Comparison of ENCODE assay signal across 6 cellular contexts in genomic region chr11:61249201-61249600, GRCh38. TPM values are rescaled to one million over a fixed set of nuclear protein-coding genes. Genes with fewer than 3 reads are reported as not detected.
"Had no signal": no experiment of that assay in that cellular context is flagged by ENCODE, and none has a peak within 500 bp of the region (broad histone marks: within the 10 kb centered on the region; RNA-seq: fewer than 3 reads in every experiment).

No MANE protein-coding gene starts in this region.

RNA-seq across cellular contexts. Expression of gene PGA5, which starts 8.2 kb away (rescaled TPM):
- total RNA-seq: K562, M059J, OCI-LY7, PC-3, SJSA1 had no signal
- polyA plus RNA-seq: IgD-negative memory B cell, K562 had no signal

RNA-seq across cellular contexts. Expression of gene PGA4, which starts 27.1 kb away (rescaled TPM):
- total RNA-seq: K562, M059J, OCI-LY7, PC-3, SJSA1 had no signal
- polyA plus RNA-seq: IgD-negative memory B cell, K562 had no signal

RNA-seq across cellular contexts. Expression of gene PGA3, which starts 45.9 kb away (rescaled TPM):
- total RNA-seq: M059J, OCI-LY7, PC-3, SJSA1 had no signal
- polyA plus RNA-seq: IgD-negative memory B cell, K562 had no signal

RNA-seq across cellular contexts. Expression of gene VWCE, which starts 45.9 kb away (rescaled TPM):
- total RNA-seq: M059J had no signal
